Comparison of ENCODE assay signal across 1 cellular context in the genomic region with DNA sequence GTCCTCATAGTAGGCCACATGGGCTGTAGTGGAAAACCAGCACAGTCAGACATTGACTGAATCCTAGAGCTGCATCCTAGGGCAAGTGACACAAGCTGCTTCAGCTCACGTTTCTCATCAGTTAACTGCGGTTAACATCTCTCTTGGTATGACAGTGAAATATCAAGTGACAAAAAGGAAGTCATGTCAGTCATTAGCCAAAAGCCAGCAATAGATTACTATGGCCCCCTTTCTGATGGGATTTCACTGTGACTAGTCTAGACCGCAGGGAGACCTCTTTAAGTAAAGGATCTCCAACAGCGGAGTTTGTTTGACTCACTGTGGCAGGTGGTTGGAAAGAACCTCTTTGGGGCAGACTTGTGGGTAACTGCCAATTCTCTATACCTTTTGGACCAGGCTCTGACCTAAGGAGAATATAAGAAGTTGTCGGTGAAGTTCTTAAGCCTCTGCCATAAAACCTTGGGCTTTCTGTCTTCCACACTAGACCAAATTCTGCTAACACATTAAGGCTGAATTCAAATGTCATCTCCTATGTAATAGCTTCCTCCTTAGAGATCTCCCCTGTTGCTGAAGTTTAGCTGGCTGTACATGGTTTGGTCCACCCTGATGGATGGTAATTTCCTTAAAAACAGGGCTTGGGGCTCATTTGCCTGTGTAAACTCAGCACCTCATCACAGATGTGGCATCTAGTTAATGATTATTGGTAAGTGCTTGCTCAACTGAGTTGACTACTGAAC.
TF ChIP-seq lines count a peak whose summit lies in the region.

No MANE protein-coding gene starts in this region.

TF ChIP-seq in GM12878, 131 proteins besides CTCF, POLR2A, EP300 and RAD21 (continued from another document and continues in another):
- TF ChIP-seq ZBTB33 (IDR thresholded peaks at IDR 0.05) (no peak), EZH2 (IDR thresholded peaks at IDR 0.05; ENCODE audit: borderline replicate concordance, control insufficient read depth, low read depth, low read length) (no peak), TBL1XR1 (IDR thresholded peaks at IDR 0.05; ENCODE audit: low read depth, low read length) (peak; percentile 100), CREM (IDR thresholded peaks at IDR 0.05; ENCODE audit: low read depth) (peak; percentile 97), NRF1 (conservative IDR thresholded peaks at IDR 0.05; ENCODE audit: low read depth, low read length) (no peak), DPF2 (IDR thresholded peaks at IDR 0.05) (peak; percentile 100), BRCA1 (IDR thresholded peaks at IDR 0.05; ENCODE audit: low read depth, low read length) (no peak), NFIC (IDR thresholded peaks at IDR 0.05; ENCODE audit: low read depth, low read length) (peak; percentile 100), SIN3A (IDR thresholded peaks at IDR 0.05; ENCODE audit: low read depth, low read length) (no peak), NR2C2 (IDR thresholded peaks at IDR 0.05; ENCODE audit: borderline replicate concordance, control insufficient read depth, insufficient read length, low read depth) (no peak), MLLT1 (IDR thresholded peaks at IDR 0.05) (peak; percentile 98), MXI1 (IDR thresholded peaks at IDR 0.05; ENCODE audit: low read depth, low read length) (peak; percentile 66; the same call in 1 of the 2 replicates), HCFC1 (IDR thresholded peaks at IDR 0.05; ENCODE audit: low read length) (no peak), BHLHE40 (IDR thresholded peaks at IDR 0.05; ENCODE audit: borderline replicate concordance in 1 of 2, low read depth in 2 of 2, low read length in 1 of 2) (peak; percentile 100), PAX5 (IDR thresholded peaks at IDR 0.05; ENCODE audit: borderline replicate concordance, low read depth, low read length) (peak; percentile 99), CBX5 (IDR thresholded peaks at IDR 0.05; ENCODE audit: low read depth) (peak; percentile 96), SMAD1 (IDR thresholded peaks at IDR 0.05; ENCODE audit: low read depth, partially characterized antibody) (peak; percentile 89), ZNF207 (IDR thresholded peaks at IDR 0.05; ENCODE audit: borderline replicate concordance) (0 out of 2 replicates have a peak, but pooled peaks have one; percentile 48), RB1 (IDR thresholded peaks at IDR 0.05; ENCODE audit: borderline replicate concordance) (no peak), KLF5 (IDR thresholded peaks at IDR 0.05; ENCODE audit: partially characterized antibody) (peak; percentile 95), REST (IDR thresholded peaks at IDR 0.05; ENCODE audit: low read depth, low read length) (peak; percentile 48; the same call in 1 of the 2 replicates), RAD51 (IDR thresholded peaks at IDR 0.05) (peak; percentile 82), POLR2AphosphoS5 (IDR thresholded peaks at IDR 0.05; ENCODE audit: low read length) (peak; percentile 44; the same call in 1 of the 2 replicates), ETV6 (conservative IDR thresholded peaks at IDR 0.05 in 1 of 2, IDR thresholded peaks at IDR 0.05 in 1 of 2; ENCODE audit: borderline replicate concordance in 1 of 2, low read depth in 1 of 2) (peak in 1 of 2 experiments; percentile 96; a peak in 2 of 4 replicates), EED (IDR thresholded peaks at IDR 0.05; ENCODE audit: low read depth) (peak; percentile 99)
- TF ChIP-seq, protein P1, sequence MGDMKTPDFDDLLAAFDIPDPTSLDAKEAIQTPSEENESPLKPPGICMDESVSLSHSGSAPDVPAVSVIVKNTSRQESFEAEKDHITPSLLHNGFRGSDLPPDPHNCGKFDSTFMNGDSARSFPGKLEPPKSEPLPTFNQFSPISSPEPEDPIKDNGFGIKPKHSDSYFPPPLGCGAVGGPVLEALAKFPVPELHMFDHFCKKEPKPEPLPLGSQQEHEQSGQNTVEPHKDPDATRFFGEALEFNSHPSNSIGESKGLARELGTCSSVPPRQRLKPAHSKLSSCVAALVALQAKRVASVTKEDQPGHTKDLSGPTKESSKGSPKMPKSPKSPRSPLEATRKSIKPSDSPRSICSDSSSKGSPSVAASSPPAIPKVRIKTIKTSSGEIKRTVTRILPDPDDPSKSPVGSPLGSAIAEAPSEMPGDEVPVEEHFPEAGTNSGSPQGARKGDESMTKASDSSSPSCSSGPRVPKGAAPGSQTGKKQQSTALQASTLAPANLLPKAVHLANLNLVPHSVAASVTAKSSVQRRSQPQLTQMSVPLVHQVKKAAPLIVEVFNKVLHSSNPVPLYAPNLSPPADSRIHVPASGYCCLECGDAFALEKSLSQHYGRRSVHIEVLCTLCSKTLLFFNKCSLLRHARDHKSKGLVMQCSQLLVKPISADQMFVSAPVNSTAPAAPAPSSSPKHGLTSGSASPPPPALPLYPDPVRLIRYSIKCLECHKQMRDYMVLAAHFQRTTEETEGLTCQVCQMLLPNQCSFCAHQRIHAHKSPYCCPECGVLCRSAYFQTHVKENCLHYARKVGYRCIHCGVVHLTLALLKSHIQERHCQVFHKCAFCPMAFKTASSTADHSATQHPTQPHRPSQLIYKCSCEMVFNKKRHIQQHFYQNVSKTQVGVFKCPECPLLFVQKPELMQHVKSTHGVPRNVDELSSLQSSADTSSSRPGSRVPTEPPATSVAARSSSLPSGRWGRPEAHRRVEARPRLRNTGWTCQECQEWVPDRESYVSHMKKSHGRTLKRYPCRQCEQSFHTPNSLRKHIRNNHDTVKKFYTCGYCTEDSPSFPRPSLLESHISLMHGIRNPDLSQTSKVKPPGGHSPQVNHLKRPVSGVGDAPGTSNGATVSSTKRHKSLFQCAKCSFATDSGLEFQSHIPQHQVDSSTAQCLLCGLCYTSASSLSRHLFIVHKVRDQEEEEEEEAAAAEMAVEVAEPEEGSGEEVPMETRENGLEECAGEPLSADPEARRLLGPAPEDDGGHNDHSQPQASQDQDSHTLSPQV (IDR thresholded peaks at IDR 0.05), result peak; percentile 92; the same call in 1 of the 2 replicates
- TF ChIP-seq, protein P2, sequence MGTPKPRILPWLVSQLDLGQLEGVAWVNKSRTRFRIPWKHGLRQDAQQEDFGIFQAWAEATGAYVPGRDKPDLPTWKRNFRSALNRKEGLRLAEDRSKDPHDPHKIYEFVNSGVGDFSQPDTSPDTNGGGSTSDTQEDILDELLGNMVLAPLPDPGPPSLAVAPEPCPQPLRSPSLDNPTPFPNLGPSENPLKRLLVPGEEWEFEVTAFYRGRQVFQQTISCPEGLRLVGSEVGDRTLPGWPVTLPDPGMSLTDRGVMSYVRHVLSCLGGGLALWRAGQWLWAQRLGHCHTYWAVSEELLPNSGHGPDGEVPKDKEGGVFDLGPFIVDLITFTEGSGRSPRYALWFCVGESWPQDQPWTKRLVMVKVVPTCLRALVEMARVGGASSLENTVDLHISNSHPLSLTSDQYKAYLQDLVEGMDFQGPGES (IDR thresholded peaks at IDR 0.05), result no peak
- TF ChIP-seq, protein P3, sequence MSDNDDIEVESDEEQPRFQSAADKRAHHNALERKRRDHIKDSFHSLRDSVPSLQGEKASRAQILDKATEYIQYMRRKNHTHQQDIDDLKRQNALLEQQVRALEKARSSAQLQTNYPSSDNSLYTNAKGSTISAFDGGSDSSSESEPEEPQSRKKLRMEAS (IDR thresholded peaks at IDR 0.05; ENCODE audit: low read depth, low read length), result no peak
- TF ChIP-seq, protein P4, sequence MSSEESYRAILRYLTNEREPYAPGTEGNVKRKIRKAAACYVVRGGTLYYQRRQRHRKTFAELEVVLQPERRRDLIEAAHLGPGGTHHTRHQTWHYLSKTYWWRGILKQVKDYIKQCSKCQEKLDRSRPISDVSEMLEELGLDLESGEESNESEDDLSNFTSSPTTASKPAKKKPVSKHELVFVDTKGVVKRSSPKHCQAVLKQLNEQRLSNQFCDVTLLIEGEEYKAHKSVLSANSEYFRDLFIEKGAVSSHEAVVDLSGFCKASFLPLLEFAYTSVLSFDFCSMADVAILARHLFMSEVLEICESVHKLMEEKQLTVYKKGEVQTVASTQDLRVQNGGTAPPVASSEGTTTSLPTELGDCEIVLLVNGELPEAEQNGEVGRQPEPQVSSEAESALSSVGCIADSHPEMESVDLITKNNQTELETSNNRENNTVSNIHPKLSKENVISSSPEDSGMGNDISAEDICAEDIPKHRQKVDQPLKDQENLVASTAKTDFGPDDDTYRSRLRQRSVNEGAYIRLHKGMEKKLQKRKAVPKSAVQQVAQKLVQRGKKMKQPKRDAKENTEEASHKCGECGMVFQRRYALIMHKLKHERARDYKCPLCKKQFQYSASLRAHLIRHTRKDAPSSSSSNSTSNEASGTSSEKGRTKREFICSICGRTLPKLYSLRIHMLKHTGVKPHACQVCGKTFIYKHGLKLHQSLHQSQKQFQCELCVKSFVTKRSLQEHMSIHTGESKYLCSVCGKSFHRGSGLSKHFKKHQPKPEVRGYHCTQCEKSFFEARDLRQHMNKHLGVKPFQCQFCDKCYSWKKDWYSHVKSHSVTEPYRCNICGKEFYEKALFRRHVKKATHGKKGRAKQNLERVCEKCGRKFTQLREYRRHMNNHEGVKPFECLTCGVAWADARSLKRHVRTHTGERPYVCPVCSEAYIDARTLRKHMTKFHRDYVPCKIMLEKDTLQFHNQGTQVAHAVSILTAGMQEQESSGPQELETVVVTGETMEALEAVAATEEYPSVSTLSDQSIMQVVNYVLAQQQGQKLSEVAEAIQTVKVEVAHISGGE (CRISPR knock-in tag; IDR thresholded peaks at IDR 0.05), result no peak
- TF ChIP-seq, protein P5, sequence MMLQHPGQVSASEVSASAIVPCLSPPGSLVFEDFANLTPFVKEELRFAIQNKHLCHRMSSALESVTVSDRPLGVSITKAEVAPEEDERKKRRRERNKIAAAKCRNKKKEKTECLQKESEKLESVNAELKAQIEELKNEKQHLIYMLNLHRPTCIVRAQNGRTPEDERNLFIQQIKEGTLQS (IDR thresholded peaks at IDR 0.05; ENCODE audit: borderline replicate concordance, extremely low read depth, low read depth, low read length), result no peak
- TF ChIP-seq, protein P6, sequence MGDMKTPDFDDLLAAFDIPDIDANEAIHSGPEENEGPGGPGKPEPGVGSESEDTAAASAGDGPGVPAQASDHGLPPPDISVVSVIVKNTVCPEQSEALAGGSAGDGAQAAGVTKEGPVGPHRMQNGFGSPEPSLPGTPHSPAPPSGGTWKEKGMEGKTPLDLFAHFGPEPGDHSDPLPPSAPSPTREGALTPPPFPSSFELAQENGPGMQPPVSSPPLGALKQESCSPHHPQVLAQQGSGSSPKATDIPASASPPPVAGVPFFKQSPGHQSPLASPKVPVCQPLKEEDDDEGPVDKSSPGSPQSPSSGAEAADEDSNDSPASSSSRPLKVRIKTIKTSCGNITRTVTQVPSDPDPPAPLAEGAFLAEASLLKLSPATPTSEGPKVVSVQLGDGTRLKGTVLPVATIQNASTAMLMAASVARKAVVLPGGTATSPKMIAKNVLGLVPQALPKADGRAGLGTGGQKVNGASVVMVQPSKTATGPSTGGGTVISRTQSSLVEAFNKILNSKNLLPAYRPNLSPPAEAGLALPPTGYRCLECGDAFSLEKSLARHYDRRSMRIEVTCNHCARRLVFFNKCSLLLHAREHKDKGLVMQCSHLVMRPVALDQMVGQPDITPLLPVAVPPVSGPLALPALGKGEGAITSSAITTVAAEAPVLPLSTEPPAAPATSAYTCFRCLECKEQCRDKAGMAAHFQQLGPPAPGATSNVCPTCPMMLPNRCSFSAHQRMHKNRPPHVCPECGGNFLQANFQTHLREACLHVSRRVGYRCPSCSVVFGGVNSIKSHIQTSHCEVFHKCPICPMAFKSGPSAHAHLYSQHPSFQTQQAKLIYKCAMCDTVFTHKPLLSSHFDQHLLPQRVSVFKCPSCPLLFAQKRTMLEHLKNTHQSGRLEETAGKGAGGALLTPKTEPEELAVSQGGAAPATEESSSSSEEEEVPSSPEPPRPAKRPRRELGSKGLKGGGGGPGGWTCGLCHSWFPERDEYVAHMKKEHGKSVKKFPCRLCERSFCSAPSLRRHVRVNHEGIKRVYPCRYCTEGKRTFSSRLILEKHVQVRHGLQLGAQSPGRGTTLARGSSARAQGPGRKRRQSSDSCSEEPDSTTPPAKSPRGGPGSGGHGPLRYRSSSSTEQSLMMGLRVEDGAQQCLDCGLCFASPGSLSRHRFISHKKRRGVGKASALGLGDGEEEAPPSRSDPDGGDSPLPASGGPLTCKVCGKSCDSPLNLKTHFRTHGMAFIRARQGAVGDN (IDR thresholded peaks at IDR 0.05), result peak; percentile 87
